10 cellular contexts compared by ENCODE assay signal in the genomic region with DNA sequence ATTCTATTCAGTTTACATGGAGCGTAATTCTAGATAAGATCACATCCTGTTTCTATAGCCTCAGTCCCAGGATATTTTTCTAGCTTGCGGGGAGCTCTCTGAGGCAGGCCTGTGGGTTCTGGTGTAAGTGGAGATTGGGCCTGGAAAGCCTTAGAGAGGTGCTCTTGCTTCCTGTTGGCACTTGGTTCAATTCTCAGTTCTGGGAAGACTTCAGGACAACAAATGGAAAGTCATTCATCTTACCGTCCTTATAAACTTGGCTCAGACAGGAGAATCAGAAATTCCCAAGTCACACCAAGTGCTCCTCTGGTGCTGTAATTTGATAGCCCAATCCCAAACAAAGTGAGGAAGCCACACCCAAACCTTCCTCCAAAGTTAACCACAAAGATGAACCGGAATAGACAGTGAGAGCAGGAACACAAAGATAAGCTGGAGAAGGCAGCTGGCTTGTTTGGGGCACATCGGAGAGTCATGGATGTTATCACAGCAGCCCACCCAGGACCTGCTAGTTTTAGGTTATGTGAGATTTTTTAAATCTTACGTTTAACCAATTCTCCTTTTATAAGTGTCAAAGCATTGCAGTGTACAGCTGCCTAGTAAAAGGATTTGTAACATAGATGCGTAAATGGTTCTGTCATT.
DNase-seq lines count a peak whose midpoint lies in the region; ATAC-seq and TF ChIP-seq lines count a peak whose summit lies in the region.
"Had no signal": no experiment of that assay in that cellular context is flagged by ENCODE, and none has a peak within 500 bp of the region (broad histone marks: within the 10 kb centered on the region; RNA-seq: fewer than 3 reads in every experiment).

No MANE protein-coding gene starts in this region.

- no peak for DNase-seq in RWPE2 (ENCODE audit: low spot score)
- peak; percentile 76 for DNase-seq in fibroblast of villous mesenchyme (ENCODE audit: low read depth)
- DNase-seq in gastrocnemius medialis, result no peak
- no peak for DNase-seq in SKM-1 (lab: John Stamatoyannopoulos, UW; ENCODE audit: unreplicated experiment)
- no peak for DNase-seq in inferior parietal cortex (ENCODE audit: extremely low spot score)
- DNase-seq: activated B cell treated with CpG ODN at 0.5 μM for 24 hours had no signal

- intact Hi-C loops in gastrocnemius medialis (cut with DNase I; ENCODE audit: low total_unique reads), result loop anchor here (1.0 kb wide), 1 partner anchor 67 kb away; no protein-coding TSS in a partner anchor

- H3K9me3 Mint-ChIP-seq in stimulated activated memory B cell treated with anti-CD40 and anti-IgM and Interleukin-4, amounts not matched to agents 10 μg/mL and 1 μg/mL and 100 μg/mL, for 72 hours, result no peaks in the 10 kb centered on the region
- H3K9me3 Mint-ChIP-seq: activated B cell treated with CpG ODN at 0.5 μM for 24 hours, naive B cell had no signal

- POLR2A ChIA-PET in HEK293 (lab: Yijun Ruan, JAX), result interaction anchor here (0.5 to 1.6 kb wide), 4 partner anchors 102 to 1063 kb away, joined by 3 to 6 read pairs (median 4); no protein-coding TSS in a partner anchor

- H3K36me3 ChIP-seq in HEK293 (ENCODE audit: control insufficient read depth in 2 of 2, insufficient read depth in 1 of 2, low read length in 2 of 2), result no peaks in the 10 kb centered on the region
- H3K36me3 ChIP-seq in RWPE2 (ENCODE audit: low read depth), result no peaks in the 10 kb centered on the region
- no peaks in the 10 kb centered on the region for H3K36me3 ChIP-seq in gastrocnemius medialis

- in situ Hi-C loops in gastrocnemius medialis (cut with MboI; ENCODE audit: low sequenced_read_pairs in 4 of 4), result loop anchor here (5.0 to 25.0 kb wide), 6 partner anchors 64 to 127 kb away; no protein-coding TSS in a partner anchor

- CTCF ChIA-PET in HEK293 (lab: Yijun Ruan, JAX), result interaction anchor here (0.5 to 8.6 kb wide), 52 partner anchors 10 to 1407 kb away, joined by 3 to 154 read pairs (median 5); no protein-coding TSS in a partner anchor

- no peaks in the 10 kb centered on the region for H3K9me3 ChIP-seq in HEK293 (ENCODE audit: control insufficient read depth, insufficient read depth, low read depth, low read length)
- H3K9me3 ChIP-seq in RWPE2 (ENCODE audit: severe bottlenecking), result no peaks in the 10 kb centered on the region
- no peaks in the 10 kb centered on the region for H3K9me3 ChIP-seq in gastrocnemius medialis

- ATAC-seq in RWPE2 (ENCODE audit: low read depth) (peak; percentile 85), gastrocnemius medialis (peak; percentile 69 to 75), HG03159 (IDR thresholded peaks at IDR 0.05; ENCODE audit: unreplicated experiment) (no peak)
- no peak for ATAC-seq in stimulated activated memory B cell treated with anti-CD40 and anti-IgM and Interleukin-4, amounts not matched to agents 10 μg/mL and 1 μg/mL and 100 μg/mL, for 72 hours

- no peaks in the 10 kb centered on the region for H3K36me3 Mint-ChIP-seq in stimulated activated memory B cell treated with anti-CD40 and anti-IgM and Interleukin-4, amounts not matched to agents 10 μg/mL and 1 μg/mL and 100 μg/mL, for 72 hours
- H3K36me3 Mint-ChIP-seq: naive B cell had no signal

- H3K27ac ChIP-seq in HEK293 (ENCODE audit: extremely low read depth, low read depth, low read length) (peak overlapping the region; percentile 83), RWPE2 (ENCODE audit: poor library complexity, severe bottlenecking) (peak overlapping the region; percentile 34), gastrocnemius medialis (peak overlapping the region; percentile 51 to 67 (median 62))

- H3K27me3 Mint-ChIP-seq in stimulated activated memory B cell treated with anti-CD40 and anti-IgM and Interleukin-4, amounts not matched to agents 10 μg/mL and 1 μg/mL and 100 μg/mL, for 72 hours, result peaks cover 20% of the 10 kb centered on the region

- H3K27me3 ChIP-seq in RWPE2 (ENCODE audit: insufficient read depth, poor library complexity, severe bottlenecking) (no peaks in the 10 kb centered on the region), gastrocnemius medialis (no peaks in the 10 kb centered on the region)

- H3K4me1 Mint-ChIP-seq in stimulated activated memory B cell treated with anti-CD40 and anti-IgM and Interleukin-4, amounts not matched to agents 10 μg/mL and 1 μg/mL and 100 μg/mL, for 72 hours, result no peaks in the 10 kb centered on the region
- H3K4me1 Mint-ChIP-seq: activated B cell treated with CpG ODN at 0.5 μM for 24 hours had no signal

- H3K4me1 ChIP-seq in HEK293 (ENCODE audit: control insufficient read depth, insufficient read depth, low read length), result peaks cover 27% of the 10 kb centered on the region
- H3K4me1 ChIP-seq in RWPE2 (ENCODE audit: insufficient read depth, poor library complexity, severe bottlenecking), result peaks cover 5% of the 10 kb centered on the region
- H3K4me1 ChIP-seq in gastrocnemius medialis, result peaks cover 12 to 20% of the 10 kb centered on the region in 2 donors

- no peak overlapping the region for H3K4me3 Mint-ChIP-seq in stimulated activated memory B cell treated with anti-CD40 and anti-IgM and Interleukin-4, amounts not matched to agents 10 μg/mL and 1 μg/mL and 100 μg/mL, for 72 hours
- H3K4me3 Mint-ChIP-seq: activated B cell treated with CpG ODN at 0.5 μM for 24 hours had no signal

- TF ChIP-seq POLR2A in gastrocnemius medialis (IDR thresholded peaks at IDR 0.05), result no peak

- H3K27ac Mint-ChIP-seq in stimulated activated memory B cell treated with anti-CD40 and anti-IgM and Interleukin-4, amounts not matched to agents 10 μg/mL and 1 μg/mL and 100 μg/mL, for 72 hours, result no peak overlapping the region
- H3K27ac Mint-ChIP-seq: activated B cell treated with CpG ODN at 0.5 μM for 24 hours, naive B cell had no signal

- peak overlapping the region; percentile 15 for H3K4me3 ChIP-seq in HEK293 (ENCODE audit: low read depth, low read length)
- no peak overlapping the region for H3K4me3 ChIP-seq in RWPE2 (ENCODE audit: severe bottlenecking)
- peak overlapping the region; percentile 16 for H3K4me3 ChIP-seq in fibroblast of villous mesenchyme (ENCODE audit: low read depth, low read length)
- peak overlapping the region; percentile 11 to 42 (median 25) for H3K4me3 ChIP-seq in gastrocnemius medialis

- TF ChIP-seq CTCF in HEK293 (tag by site-specific recombination; IDR thresholded peaks at IDR 0.05) (no peak), RWPE2 (IDR thresholded peaks at IDR 0.05; ENCODE audit: poor library complexity, severe bottlenecking) (no peak), fibroblast of villous mesenchyme (IDR thresholded peaks at IDR 0.05; ENCODE audit: insufficient read depth, low read depth, low read length) (no peak), gastrocnemius medialis (IDR thresholded peaks at IDR 0.05 in 4 of 5, conservative IDR thresholded peaks at IDR 0.05 in 1 of 5) (no peak)

TF ChIP-seq in HEK293, 187 proteins besides CTCF, POLR2A, EP300 and RAD21 (continues in another document):
- TF ChIP-seq IKZF3 (tag by site-specific recombination; IDR thresholded peaks at IDR 0.05) (peak; percentile 74; the same call in 1 of the 2 replicates), REST (tag by site-specific recombination; IDR thresholded peaks at IDR 0.05) (no peak), KLF9 (tag by site-specific recombination; IDR thresholded peaks at IDR 0.05; ENCODE audit: low read depth) (peak; percentile 56), TCF7L2 (IDR thresholded peaks at IDR 0.05; ENCODE audit: borderline replicate concordance, low read depth, low read length) (0 out of 2 replicates have a peak, but pooled peaks have one; percentile 25), ZEB2 (tag by site-specific recombination; IDR thresholded peaks at IDR 0.05) (peak; percentile 67; the same call in 1 of the 2 replicates), ZNF626 (tag by site-specific recombination; IDR thresholded peaks at IDR 0.05) (no peak), TRIM28 (IDR thresholded peaks at IDR 0.05; ENCODE audit: borderline replicate concordance, low read length) (no peak), ZNF629 (tag by site-specific recombination; IDR thresholded peaks at IDR 0.05) (peak; percentile 50; the same call in 1 of the 2 replicates)

Comparison
In these comparisons a context has a peak if more than half of its experiments do, and no peak if none do; other contexts are left out.
1. ATAC-seq: peak in RWPE2 (single experiment) and gastrocnemius medialis (2 of 2); none in stimulated activated memory B cell treated with anti-CD40 and anti-IgM and Interleukin-4, amounts not matched to agents 10 μg/mL and 1 μg/mL and 100 μg/mL, for 72 hours (single experiment) and HG03159 (single experiment).
2. Peak in every context shown above with its lines, with median percentiles within 50 percentile points of each other: H3K27ac ChIP-seq.